Comparison of ENCODE assay signal across 20 cellular contexts in the genomic region with DNA sequence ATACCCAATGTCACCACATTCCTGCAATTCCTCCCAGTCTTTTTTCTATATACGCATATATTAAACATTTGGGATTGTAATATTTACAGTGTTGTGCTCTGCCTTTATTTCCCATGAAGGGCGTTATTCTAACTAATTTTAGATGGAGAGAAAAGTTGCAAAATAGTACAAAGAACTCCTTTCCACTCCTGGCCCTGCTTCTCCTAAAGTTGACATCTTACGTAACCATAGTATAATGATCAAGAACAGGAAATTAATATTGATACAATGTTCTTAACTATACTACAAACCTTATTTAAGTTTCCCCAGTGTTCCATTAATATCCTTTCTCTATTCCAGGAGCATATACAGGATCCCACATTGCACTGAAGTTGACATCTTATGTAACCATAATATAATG. TPM values are rescaled to one million over a fixed set of nuclear protein-coding genes. Genes with fewer than 3 reads are reported as not detected.
DNase-seq lines count a peak whose midpoint lies in the region; ATAC-seq and TF ChIP-seq lines count a peak whose summit lies in the region.
"Had no signal": no experiment of that assay in that cellular context is flagged by ENCODE, and none has a peak within 500 bp of the region (broad histone marks: within the 10 kb centered on the region; RNA-seq: fewer than 3 reads in every experiment).

No MANE protein-coding gene starts in this region.

- H3K4me3 ChIP-seq in ascending aorta (peak overlapping the region in 1 of 2 donors; percentile 39), muscle layer of duodenum (ENCODE audit: low read depth in 1 of 2, low read length in 2 of 2) (no peak overlapping the region), tibial artery (peak overlapping the region in 1 of 2 donors; percentile 28)
- H3K4me3 ChIP-seq: lung, PC-9 had no signal

- no TSS peak for BruUV-seq in Calu3 (replicated peaks; lab: Mats Ljungman, UMichigan)

- H3K36me3 ChIP-seq in ascending aorta (no peaks in the 10 kb centered on the region), muscle layer of duodenum (ENCODE audit: control insufficient read depth in 1 of 2, insufficient read depth in 2 of 2, low read length in 2 of 2) (peaks cover 0 to 11% of the 10 kb centered on the region in 2 donors), tibial artery (no peaks in the 10 kb centered on the region)

- peaks cover 51% of the 10 kb centered on the region for H3K4me1 Mint-ChIP-seq in Calu3 (ENCODE audit: low read depth, unreplicated experiment)
- H3K4me1 Mint-ChIP-seq: nephron progenitor cell had no signal

- H3K9me3 ChIP-seq in ascending aorta (no peaks in the 10 kb centered on the region), muscle layer of duodenum (ENCODE audit: control insufficient read depth in 1 of 2, low read length in 2 of 2) (no peaks in the 10 kb centered on the region), tibial artery (no peaks in the 10 kb centered on the region)

- ATAC-seq in GM18498 (IDR thresholded peaks at IDR 0.05; ENCODE audit: unreplicated experiment) = no peak

- intact Hi-C loops in Calu3 (cut with micrococcal nuclease; ENCODE audit: unreplicated experiment) = no loop called here
- intact Hi-C loops in ascending aorta (cut with DNase I) = loop anchor here (2.0 kb wide), 1 partner anchor 13 kb away; no protein-coding TSS in a partner anchor
- intact Hi-C loops in tibial artery (cut with DNase I; ENCODE audit: low total_unique reads) = no loop called here

- H3K9me3 Mint-ChIP-seq in Calu3 (ENCODE audit: low read depth, unreplicated experiment) = peaks cover 6% of the 10 kb centered on the region
- H3K9me3 Mint-ChIP-seq: activated CD4-positive, alpha-beta T cell treated with anti-CD3 and anti-CD28 coated beads, Interleukin-2, amount 10 ng/mL, durations not matched to agents 24 days and 14 days; T-helper 2 cell treated with Interferon-gamma antibody and Interleukin-4, amounts not matched to agents 5 μg/mL and 100 μg/mL, for 36 hours had no signal

- CTCF ChIA-PET in Calu3 (lab: Charles Lee) = no interaction called here

- H3K27me3 ChIP-seq in ascending aorta (no peaks in the 10 kb centered on the region), muscle layer of duodenum (ENCODE audit: low read depth, low read length) (no peaks in the 10 kb centered on the region), tibial artery (no peaks in the 10 kb centered on the region)

- peaks cover 41% of the 10 kb centered on the region for H3K36me3 Mint-ChIP-seq in Calu3 (ENCODE audit: insufficient read depth, unreplicated experiment)

- no peak for DNase-seq in Calu3
- no peak for DNase-seq in ascending aorta (ENCODE audit: low spot score in 2 of 2)
- DNase-seq in tibial artery = no peak
- DNase-seq in foreskin melanocyte = no peak
- DNase-seq in NCI-H2107 (lab: John Stamatoyannopoulos, UW) = no peak
- DNase-seq: activated CD4-positive, alpha-beta T cell treated with anti-CD3 and anti-CD28 coated beads, Interleukin-2, amount 10 ng/mL, durations not matched to agents 24 days and 14 days; activated gamma-delta T cell treated with Interleukin-2 at 50 U/mL for 16 hours; activated T-cell treated with anti-CD3 and anti-CD28 coated beads, Interleukin-2, amount 50 U/mL, for 1 hour; central memory CD4-positive, alpha-beta T cell; islet precursor cell; MM.1S; NCI-H1436 treated with DMSO at 0.1 percent for 48 hours; nephron progenitor cell; PC-9 had no signal

- H3K4me1 ChIP-seq in ascending aorta (peaks cover 7 to 31% of the 10 kb centered on the region in 2 donors), muscle layer of duodenum (ENCODE audit: control insufficient read depth in 1 of 2, insufficient read depth in 2 of 2, low read length in 2 of 2) (peaks cover 0 to 5% of the 10 kb centered on the region in 2 donors), tibial artery (peaks cover 0 to 46% (median 29%) of the 10 kb centered on the region in 4 donors)

- H3K4me3 Mint-ChIP-seq in Calu3 (ENCODE audit: low read depth, unreplicated experiment) = no peak overlapping the region
- H3K4me3 Mint-ChIP-seq: activated CD4-positive, alpha-beta T cell treated with anti-CD3 and anti-CD28 coated beads, Interleukin-2, amount 10 ng/mL, durations not matched to agents 24 days and 14 days; nephron progenitor cell; T-helper 2 cell treated with Interferon-gamma antibody and Interleukin-4, amounts not matched to agents 5 μg/mL and 100 μg/mL, for 36 hours had no signal

- H3K27ac ChIP-seq in ascending aorta = peak overlapping the region; percentile 76 to 78
- peak overlapping the region; percentile 14 for H3K27ac ChIP-seq in muscle layer of duodenum (ENCODE audit: low read length)
- H3K27ac ChIP-seq in tibial artery = peak overlapping the region; percentile 68 to 75
- H3K27ac ChIP-seq: C4-2B, KMS-11, PC-9 had no signal

- H3K27ac Mint-ChIP-seq in Calu3 (ENCODE audit: unreplicated experiment) = peak overlapping the region; percentile 34
- H3K27ac Mint-ChIP-seq: activated CD4-positive, alpha-beta T cell treated with anti-CD3 and anti-CD28 coated beads, Interleukin-2, amount 10 ng/mL, durations not matched to agents 24 days and 14 days; nephron progenitor cell; T-helper 2 cell treated with Interferon-gamma antibody and Interleukin-4, amounts not matched to agents 5 μg/mL and 100 μg/mL, for 36 hours had no signal

- TF ChIP-seq CTCF in Calu3 (IDR thresholded peaks at IDR 0.05; ENCODE audit: unreplicated experiment) (no peak), ascending aorta (IDR thresholded peaks at IDR 0.05) (no peak), tibial artery (IDR thresholded peaks at IDR 0.05) (no peak)

- H3K27me3 Mint-ChIP-seq in Calu3 (ENCODE audit: unreplicated experiment) = no peaks in the 10 kb centered on the region

RNA-seq across cellular contexts. Expression of a gene that starts 46.3 kb away (rescaled TPM):
- total RNA-seq in Calu3 (2022) (53.2 and 56.6 TPM in 2 replicates), ascending aorta (21.5 TPM)

RNA-seq across cellular contexts. Expression of a gene that starts 48.8 kb away (rescaled TPM):
- 217 and 293 TPM in 2 replicates for total RNA-seq in Calu3 (2022)
- total RNA-seq in ascending aorta = not detected

Comparison
In these comparisons a context has a peak if more than half of its experiments do, and no peak if none do; other contexts are left out.
1. H3K27ac ChIP-seq: peak in every context shown above with its lines; median percentile 77 in ascending aorta; 72 in tibial artery; 14 in muscle layer of duodenum.
2. RNA of a gene that starts 48.8 kb away (total RNA-seq): 217 to 293 TPM in Calu3; not detected in ascending aorta (single experiment); every median in the first group is over 100 times any median in the second.